In genomic region chr12:47207005-47207717, GRCh38 we compare ENCODE assay signal across 8 cellular contexts.
A peak's percentile ranks its signal among the peaks of the same experiment; 100 is the strongest.
DNase-seq lines count a peak whose midpoint lies in the region; ATAC-seq lines count a peak whose summit lies in the region.

No MANE protein-coding gene starts in this region.

- no peaks in the 10 kb centered on the region for H3K27me3 Mint-ChIP-seq in memory B cell

- H3K36me3 Mint-ChIP-seq in memory B cell, result peaks cover 31% of the 10 kb centered on the region

- H3K4me3 Mint-ChIP-seq in memory B cell, result peak overlapping the region; percentile 61

- H3K9me3 Mint-ChIP-seq in memory B cell, result no peaks in the 10 kb centered on the region

- peak overlapping the region; percentile 95 for H3K27ac Mint-ChIP-seq in memory B cell

- H3K4me1 Mint-ChIP-seq in memory B cell, result peaks cover 51% of the 10 kb centered on the region

- peak; percentile 79 for DNase-seq in DMS 273 (lab: John Stamatoyannopoulos, UW; ENCODE audit: unreplicated experiment)
- DNase-seq in T-helper 22 cell (ENCODE audit: low read depth), result peak; percentile 51
- peak; percentile 40 to 54 for DNase-seq in memory B cell (ENCODE audit: low spot score in 2 of 2)
- no peak for DNase-seq in NCI-H1694 treated with DMSO at 0.1 percent for 48 hours (lab: John Stamatoyannopoulos, UW)
- DNase-seq in NCI-H1048 (lab: John Stamatoyannopoulos, UW), result no peak
- no peak for DNase-seq in NCI-H2081 (lab: John Stamatoyannopoulos, UW)

- peak; percentile 53 for ATAC-seq in GM19397 (IDR thresholded peaks at IDR 0.05; ENCODE audit: unreplicated experiment)
- ATAC-seq in HG03432 (IDR thresholded peaks at IDR 0.05; ENCODE audit: unreplicated experiment), result peak; percentile 76
- peak; percentile 86 for ATAC-seq in memory B cell (ENCODE audit: low read depth)

Comparison
In these comparisons a context has a peak if more than half of its experiments do, and no peak if none do; other contexts are left out.
1. DNase-seq: peak in DMS 273 (single experiment), T-helper 22 cell (single experiment) and memory B cell (2 of 2); none in NCI-H1694 treated with DMSO at 0.1 percent for 48 hours (single experiment), NCI-H1048 (single experiment) and NCI-H2081 (0 of 2).
2. Peak in every context shown above with its lines, with median percentiles within 50 percentile points of each other: ATAC-seq.